8 cellular contexts compared by ENCODE assay signal in the genomic region with DNA sequence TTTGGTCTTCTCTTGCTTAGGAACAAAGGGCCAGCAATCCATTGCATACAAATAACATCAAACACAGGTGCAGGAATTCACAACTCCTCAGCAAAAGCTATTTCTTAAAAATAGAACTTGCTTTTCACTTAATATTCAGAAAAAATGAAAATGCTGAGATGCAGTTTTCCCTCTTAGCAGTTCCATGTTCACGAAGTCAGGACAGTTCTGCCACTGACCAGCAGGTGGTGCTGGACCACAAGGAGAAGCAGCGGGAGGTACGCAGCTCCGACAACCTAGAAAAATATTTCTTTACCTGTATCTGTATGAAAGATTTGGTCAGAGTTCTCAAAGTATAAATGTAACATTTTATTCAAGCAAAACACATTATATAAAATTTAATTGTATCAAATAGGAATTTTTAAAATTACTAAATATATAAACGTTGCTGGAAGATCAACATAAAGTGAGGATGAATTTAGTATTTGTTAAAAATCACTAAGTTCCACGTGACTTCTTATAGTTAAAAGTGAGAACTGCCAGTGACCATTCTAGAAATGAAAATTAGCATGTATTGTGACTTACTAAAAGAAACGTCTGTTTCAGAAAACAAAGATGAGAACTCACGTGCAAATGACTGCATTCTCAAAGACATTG. TPM values are rescaled to one million over a fixed set of nuclear protein-coding genes. Genes with fewer than 3 reads are reported as not detected.
DNase-seq lines count a peak whose midpoint lies in the region; ATAC-seq and TF ChIP-seq lines count a peak whose summit lies in the region.

No MANE protein-coding gene starts in this region.

- H3K9me3 Mint-ChIP-seq in CD14-positive monocyte (peaks cover 0 to 6% (median 4%) of the 10 kb centered on the region in 7 donors), endothelial cell (ENCODE audit: unreplicated experiment) (no peaks in the 10 kb centered on the region), naive B cell (peaks cover 0 to 7% (median 0%) of the 10 kb centered on the region in 7 donors)

- peaks cover 7 to 36% (median 22%) of the 10 kb centered on the region in 3 donors for H3K27me3 Mint-ChIP-seq in CD14-positive monocyte (ENCODE audit: low read depth in 3 of 3)
- H3K27me3 Mint-ChIP-seq in endothelial cell (ENCODE audit: unreplicated experiment), result peaks cover 2% of the 10 kb centered on the region
- peaks cover 8 to 36% (median 16%) of the 10 kb centered on the region in 3 donors for H3K27me3 Mint-ChIP-seq in naive B cell

- H3K36me3 Mint-ChIP-seq in CD14-positive monocyte, result peaks cover 0 to 14% of the 10 kb centered on the region in 2 donors
- H3K36me3 Mint-ChIP-seq in endothelial cell (ENCODE audit: low read depth, unreplicated experiment), result no peaks in the 10 kb centered on the region
- H3K36me3 Mint-ChIP-seq in naive B cell, result no peaks in the 10 kb centered on the region

- peak; percentile 49 for ATAC-seq in GM21423 (IDR thresholded peaks at IDR 0.05; ENCODE audit: unreplicated experiment)
- ATAC-seq in naive B cell (ENCODE audit: low read depth in 2 of 2), result peak; percentile 32 to 48
- no peak for ATAC-seq in GM18498 (IDR thresholded peaks at IDR 0.05; ENCODE audit: unreplicated experiment)

- no peak for DNase-seq in CD14-positive monocyte (ENCODE audit: low spot score)
- DNase-seq in NCI-H345 treated with DMSO at 0.1 percent for 48 hours (lab: John Stamatoyannopoulos, UW; ENCODE audit: unreplicated experiment), result peak; percentile 22
- peak; percentile 88 for DNase-seq in activated CD8-positive, alpha-beta memory T cell treated with anti-CD3 and anti-CD28 coated beads for 24 hours
- peak; percentile 79 for DNase-seq in endothelial cell (ENCODE audit: low spot score)
- peak; percentile 36 for DNase-seq in naive B cell
- DNase-seq in stimulated activated CD8-positive, alpha-beta memory T cell treated with anti-CD3 and anti-CD28 coated beads, Interleukin-7, amount 100 ng/mL, for 24 hours (ENCODE audit: low read depth), result peak; percentile 64

- peaks cover 2% of the 10 kb centered on the region for H3K4me1 Mint-ChIP-seq in CD14-positive monocyte
- no peaks in the 10 kb centered on the region for H3K4me1 Mint-ChIP-seq in endothelial cell (ENCODE audit: unreplicated experiment)
- H3K4me1 Mint-ChIP-seq in naive B cell, result peaks cover 0 to 12% (median 3%) of the 10 kb centered on the region in 3 donors

- intact Hi-C loops in CD14-positive monocyte (cut with micrococcal nuclease), result loop anchor here (5.0 to 10.0 kb wide), 2 partner anchors 121 to 123 kb away; partner anchors contain the start of gene RBFA (in 1 of the 2)

- H3K27ac Mint-ChIP-seq in CD14-positive monocyte (no peak overlapping the region), endothelial cell (ENCODE audit: unreplicated experiment) (no peak overlapping the region), naive B cell (no peak overlapping the region)

- H3K4me3 Mint-ChIP-seq in CD14-positive monocyte (peak overlapping the region in 1 of 2 donors; percentile 46), endothelial cell (ENCODE audit: unreplicated experiment) (no peak overlapping the region), naive B cell (no peak overlapping the region)

- TF ChIP-seq CTCF in CD14-positive monocyte (IDR thresholded peaks at IDR 0.05), result peak; percentile 96
- peak; percentile 86 for TF ChIP-seq CTCF in endothelial cell (IDR thresholded peaks at IDR 0.05; ENCODE audit: unreplicated experiment)

RNA-seq across cellular contexts. Expression of gene ADNP2, which starts 48.8 kb away (rescaled TPM):
- polyA plus RNA-seq in CD14-positive monocyte, result 1 to 10 TPM; 3.0 to 3.6 TPM
- total RNA-seq in endothelial cell (ENCODE audit: unreplicated experiment), result 23.7 TPM
- polyA plus RNA-seq in naive B cell (ENCODE audit: low read depth in 6 of 6), result 1 to 10 TPM; 4.2 to 7.1 (median 5.1) TPM
